In the genomic region with DNA sequence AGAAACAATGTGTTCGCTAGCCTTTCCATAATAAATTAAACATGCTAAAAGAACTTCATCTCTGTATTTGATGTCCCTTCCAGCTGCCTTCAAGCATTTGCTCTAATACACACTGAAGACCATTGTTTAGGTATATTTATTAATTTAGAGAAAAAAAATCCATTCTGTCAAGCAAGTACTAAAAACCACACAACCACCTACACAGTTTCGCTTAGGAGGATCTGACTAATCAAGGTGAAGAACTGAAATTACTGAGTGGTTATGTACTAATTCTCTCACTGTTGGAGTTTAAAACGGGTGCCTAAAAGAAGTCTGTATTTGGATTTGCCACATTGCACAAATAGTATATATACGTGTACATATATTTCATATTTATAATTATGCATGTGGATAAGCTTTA, we compare ENCODE assay signal across 14 cellular contexts. TPM values are rescaled to one million over a fixed set of nuclear protein-coding genes. Genes with fewer than 3 reads are reported as not detected.
A peak's percentile ranks its signal among the peaks of the same experiment; 100 is the strongest.
DNase-seq lines count a peak whose midpoint lies in the region; ATAC-seq, FAIRE-seq and TF ChIP-seq lines count a peak whose summit lies in the region.
"Had no signal": no experiment of that assay in that cellular context is flagged by ENCODE, and none has a peak within 500 bp of the region (broad histone marks: within the 10 kb centered on the region; RNA-seq: fewer than 3 reads in every experiment).

No MANE protein-coding gene starts in this region.

- no peak overlapping the region for H3K4me3 ChIP-seq in bronchial epithelial cell (ENCODE audit: low read depth, low read length)

- no peaks in the 10 kb centered on the region for H3K36me3 ChIP-seq in bronchial epithelial cell (ENCODE audit: control insufficient read depth, insufficient read depth, low read length)

- peaks cover 3% of the 10 kb centered on the region for H3K36me3 Mint-ChIP-seq in activated T-cell treated with anti-CD3 and anti-CD28 coated beads, Interleukin-2, amount 50 U/mL, for 4 hours (ENCODE audit: insufficient read depth)

- no peak for DNase-seq in activated T-cell treated with anti-CD3 and anti-CD28 coated beads, Interleukin-2, amount 50 U/mL, for 4 hours
- DNase-seq in activated T-cell treated with anti-CD3 and anti-CD28 coated beads, Interleukin-2, amount 50 U/mL, for 1 hour: no peak
- DNase-seq in bronchial epithelial cell (ENCODE audit: low read depth) (peak; percentile 20), NCI-H1092 treated with DMSO at 0.1 percent for 48 hours (lab: John Stamatoyannopoulos, UW) (no peak), NCI-H345 treated with DMSO at 0.1 percent for 48 hours (lab: John Stamatoyannopoulos, UW; ENCODE audit: unreplicated experiment) (no peak), NOMO-1 treated with DMSO at 0.1 percent for 48 hours (lab: John Stamatoyannopoulos, UW; ENCODE audit: unreplicated experiment) (no peak)
- DNase-seq: activated CD8-positive, alpha-beta memory T cell treated with anti-CD3 and anti-CD28 coated beads, Interleukin-2, amount 50 U/mL, for 4 hours; DND-41; naive thymus-derived CD4-positive, alpha-beta T cell; NCI-H1105; T-helper 1 cell had no signal

- no peak overlapping the region for H3K4me3 Mint-ChIP-seq in activated T-cell treated with anti-CD3 and anti-CD28 coated beads, Interleukin-2, amount 50 U/mL, for 4 hours
- H3K4me3 Mint-ChIP-seq: central memory CD8-positive, alpha-beta T cell; naive thymus-derived CD4-positive, alpha-beta T cell had no signal

- no peaks in the 10 kb centered on the region for H3K27me3 ChIP-seq in bronchial epithelial cell (ENCODE audit: control insufficient read depth, insufficient read depth, low read length)

- H3K4me1 Mint-ChIP-seq in activated T-cell treated with anti-CD3 and anti-CD28 coated beads, Interleukin-2, amount 50 U/mL, for 4 hours (ENCODE audit: low read depth): peaks cover 14% of the 10 kb centered on the region

- no peaks in the 10 kb centered on the region for H3K27me3 Mint-ChIP-seq in activated T-cell treated with anti-CD3 and anti-CD28 coated beads, Interleukin-2, amount 50 U/mL, for 4 hours (ENCODE audit: low read depth)
- H3K27me3 Mint-ChIP-seq: central memory CD8-positive, alpha-beta T cell had no signal

- H3K9me3 Mint-ChIP-seq in activated T-cell treated with anti-CD3 and anti-CD28 coated beads, Interleukin-2, amount 50 U/mL, for 4 hours: no peaks in the 10 kb centered on the region
- H3K9me3 Mint-ChIP-seq: central memory CD8-positive, alpha-beta T cell; naive thymus-derived CD4-positive, alpha-beta T cell had no signal

- no peak for TF ChIP-seq CTCF in bronchial epithelial cell (IDR thresholded peaks at IDR 0.05; ENCODE audit: insufficient read depth, low read length, severe bottlenecking)

- no peak for FAIRE-seq in bronchial epithelial cell (lab: Jason Lieb, UNC)

- peak; percentile 78 to 86 for ATAC-seq in activated T-cell treated with anti-CD3 and anti-CD28 coated beads, Interleukin-2, amount 50 U/mL, for 4 hours
- ATAC-seq in GM21390 (IDR thresholded peaks at IDR 0.05; ENCODE audit: unreplicated experiment) (peak; percentile 69), HG03108 (IDR thresholded peaks at IDR 0.05; ENCODE audit: unreplicated experiment) (peak; percentile 51)
- ATAC-seq: naive thymus-derived CD4-positive, alpha-beta T cell had no signal

RNA-seq across cellular contexts. Expression of a gene that starts 58.9 kb away (rescaled TPM):
- total RNA-seq in activated T-cell treated with anti-CD3 and anti-CD28 coated beads, Interleukin-2, amount 50 U/mL, for 4 hours: 10 to 100 TPM; 38.9 to 48.0 (median 43.9) TPM
- 8.2 and 10.1 TPM in 2 replicates for total RNA-seq in bronchial epithelial cell
